ENCODE assay signal across 8 cellular contexts in the genomic region with DNA sequence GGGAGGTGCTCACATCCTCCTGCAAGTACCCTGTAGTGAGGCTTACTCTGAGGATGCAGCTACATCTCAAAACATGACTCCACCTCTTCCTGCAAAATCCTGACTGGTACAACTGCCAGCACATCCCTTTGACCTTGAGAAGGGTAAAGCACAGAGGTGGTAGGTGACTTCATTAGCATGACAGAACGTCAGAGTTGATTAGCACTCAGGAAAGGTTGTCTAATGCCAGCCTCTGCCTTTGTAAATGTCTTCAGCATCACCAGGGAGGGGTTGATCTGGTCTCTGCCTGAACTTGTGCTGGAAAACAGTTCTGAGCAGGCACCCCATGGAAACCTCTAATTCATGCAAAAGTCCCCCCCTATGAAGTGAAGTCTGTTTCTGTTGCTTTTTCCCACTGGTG.
"Had no signal": no experiment of that assay in that cellular context is flagged by ENCODE, and none has a peak within 500 bp of the region (broad histone marks: within the 10 kb centered on the region; RNA-seq: fewer than 3 reads in every experiment).

No MANE protein-coding gene starts in this region.

- H3K4me3 Mint-ChIP-seq: HFFc6 had no signal

- DNase-seq: GOT3, H7, HFFc6, IMR-90, KG1 had no signal

- ATAC-seq: HCT116, K562 had no signal

- FAIRE-seq: HTR-8/SVneo, K562 had no signal

- H3K27ac Mint-ChIP-seq: HFFc6 had no signal
